In genomic region chr4:107255596-107255995, GRCh38 we compare ENCODE assay signal across 19 cellular contexts.
"Had no signal": no experiment of that assay in that cellular context is flagged by ENCODE, and none has a peak within 500 bp of the region (broad histone marks: within the 10 kb centered on the region; RNA-seq: fewer than 3 reads in every experiment).

No MANE protein-coding gene starts in this region.

- H3K27ac ChIP-seq: coronary artery, gastroesophageal sphincter, heart right ventricle, neural progenitor cell, pancreas, sigmoid colon, tibial artery had no signal

- H3K4me1 Mint-ChIP-seq: activated T-helper 17 cell treated with anti-CD3 and anti-CD28 coated beads, Interleukin-2, amount 50 U/mL, for 72 hours had no signal

- H3K9me3 Mint-ChIP-seq: activated naive CD4-positive, alpha-beta T cell treated with anti-CD3 and anti-CD28 coated beads for 36 hours; neural progenitor cell; T-helper 2 cell treated with Interferon-gamma antibody and Interleukin-4, amounts not matched to agents 5 μg/mL and 100 μg/mL, for 36 hours had no signal

- DNase-seq: activated CD4-positive, alpha-beta T cell treated with anti-CD3 and anti-CD28 coated beads, Interleukin-2, amount 50 U/mL, for 1 hour; activated naive CD4-positive, alpha-beta T cell treated with anti-CD3 and anti-CD28 coated beads for 36 hours; activated T-cell treated with anti-CD3 and anti-CD28 coated beads for 4 hours; central memory CD4-positive, alpha-beta T cell; heart right ventricle; pancreas; sigmoid colon; stimulated activated CD4-positive, alpha-beta T cell treated with anti-CD3 and anti-CD28 coated beads, Interleukin-4, amount 100 ng/mL, for 1 hour; stimulated activated naive CD4-positive, alpha-beta T cell; SW 1271; tibial artery had no signal

- H3K27ac Mint-ChIP-seq: activated naive CD4-positive, alpha-beta T cell treated with anti-CD3 and anti-CD28 coated beads for 36 hours; activated T-helper 17 cell treated with anti-CD3 and anti-CD28 coated beads, Interleukin-2, amount 50 U/mL, for 72 hours; neural progenitor cell; T-helper 2 cell treated with Interferon-gamma antibody and Interleukin-4, amounts not matched to agents 5 μg/mL and 100 μg/mL, for 36 hours had no signal

- H3K4me3 ChIP-seq: coronary artery, gastroesophageal sphincter, heart right ventricle, lung, neural progenitor cell, pancreas, sigmoid colon, tibial artery had no signal

- H3K36me3 Mint-ChIP-seq: neural progenitor cell had no signal

- H3K4me3 Mint-ChIP-seq: activated naive CD4-positive, alpha-beta T cell treated with anti-CD3 and anti-CD28 coated beads for 36 hours; activated T-helper 17 cell treated with anti-CD3 and anti-CD28 coated beads, Interleukin-2, amount 50 U/mL, for 72 hours; neural progenitor cell; T-helper 2 cell treated with Interferon-gamma antibody and Interleukin-4, amounts not matched to agents 5 μg/mL and 100 μg/mL, for 36 hours had no signal

- H3K9me3 ChIP-seq: gastroesophageal sphincter, heart right ventricle, pancreas, sigmoid colon, tibial artery had no signal

- H3K4me2 ChIP-seq: neural progenitor cell had no signal

- FAIRE-seq: islet of Langerhans, pancreas, urothelium cell line had no signal

- H3K36me3 ChIP-seq: gastroesophageal sphincter, heart right ventricle, neural progenitor cell, pancreas, sigmoid colon, tibial artery had no signal

- ATAC-seq: activated T-helper 17 cell treated with anti-CD3 and anti-CD28 coated beads, Interleukin-2, amount 50 U/mL, for 72 hours; gastroesophageal sphincter; heart right ventricle; pancreas had no signal

- H3K9ac ChIP-seq: neural progenitor cell had no signal

- H3K27me3 ChIP-seq: gastroesophageal sphincter, heart right ventricle, neural progenitor cell, pancreas, sigmoid colon, tibial artery had no signal

- H3K4me1 ChIP-seq: gastroesophageal sphincter, heart right ventricle, neural progenitor cell, pancreas, tibial artery had no signal
